Comparison of ENCODE assay signal across 10 cellular contexts in the genomic region with DNA sequence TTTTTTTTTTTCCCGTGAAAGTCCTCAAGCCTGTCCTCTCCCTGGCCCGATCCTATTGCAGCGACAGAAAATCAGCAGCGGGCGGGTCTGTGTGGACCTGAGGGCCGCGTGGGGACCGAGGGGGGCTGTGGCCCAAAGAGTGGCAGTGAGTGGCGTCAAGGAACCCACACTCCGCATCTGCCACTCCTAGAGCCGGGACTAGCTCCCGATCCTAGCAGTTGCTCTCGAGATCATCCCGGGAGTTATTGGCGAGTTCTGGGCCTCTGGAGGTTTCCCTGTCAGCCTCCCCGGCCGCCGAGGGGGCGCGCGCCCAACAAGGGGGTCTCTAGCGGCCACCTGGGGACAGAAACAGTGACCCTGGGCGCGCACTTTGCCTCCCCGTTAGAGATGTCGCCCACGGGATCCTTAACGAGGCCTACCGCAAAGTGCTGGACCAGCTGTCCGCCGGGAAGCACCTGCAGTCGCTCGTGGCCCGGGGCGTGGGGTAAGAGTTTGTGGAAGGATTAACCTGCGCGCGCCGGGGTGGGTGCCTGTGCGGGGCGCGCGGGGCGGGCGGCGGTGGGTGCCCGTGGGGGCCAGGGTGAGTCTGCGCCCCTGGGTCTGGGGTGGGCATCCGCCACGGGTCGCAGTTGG. TPM values are rescaled to one million over a fixed set of nuclear protein-coding genes. Genes with fewer than 3 reads are reported as not detected.
DNase-seq lines count a peak whose midpoint lies in the region; ATAC-seq and TF ChIP-seq lines count a peak whose summit lies in the region.
"Had no signal": no experiment of that assay in that cellular context is flagged by ENCODE, and none has a peak within 500 bp of the region (broad histone marks: within the 10 kb centered on the region; RNA-seq: fewer than 3 reads in every experiment).

No MANE protein-coding gene starts in this region.

- H3K27me3 ChIP-seq in iPS-20b (ENCODE audit: insufficient read depth, low read length): peaks cover 100% of the 10 kb centered on the region

- H3K4me3 Mint-ChIP-seq in activated CD8-positive, alpha-beta T cell treated with anti-CD3 and anti-CD28 coated beads for 36 hours: peak overlapping the region; percentile 41
- H3K4me3 Mint-ChIP-seq in stimulated activated naive B cell treated with anti-CD40 and anti-IgM and Interleukin-4, amounts not matched to agents 10 μg/mL and 1 μg/mL and 100 μg/mL, for 72 hours: peak overlapping the region; percentile 66 to 74

- intact Hi-C loops in activated CD8-positive, alpha-beta T cell treated with anti-CD3 and anti-CD28 coated beads for 36 hours (cut with micrococcal nuclease): no loop called here

- H3K27me3 Mint-ChIP-seq in activated CD8-positive, alpha-beta T cell treated with anti-CD3 and anti-CD28 coated beads for 36 hours: peaks cover 68% of the 10 kb centered on the region
- H3K27me3 Mint-ChIP-seq in stimulated activated naive B cell treated with anti-CD40 and anti-IgM and Interleukin-4, amounts not matched to agents 10 μg/mL and 1 μg/mL and 100 μg/mL, for 72 hours: peaks cover 53 to 73% of the 10 kb centered on the region in 2 donors

- POLR2A ChIA-PET in activated CD8-positive, alpha-beta T cell treated with anti-CD3 and anti-CD28 coated beads for 36 hours (lab: Charles Lee): no interaction called here

- peak in 2 of 3 experiments; percentile 42 to 46 for DNase-seq in NCI-H1417 (lab: John Stamatoyannopoulos, UW)
- DNase-seq in NCI-H1417 treated with DMSO at 0.1 percent for 48 hours (lab: John Stamatoyannopoulos, UW): no peak
- no peak for DNase-seq in activated CD8-positive, alpha-beta T cell treated with anti-CD3 and anti-CD28 coated beads for 36 hours
- no peak for DNase-seq in stimulated activated naive B cell treated with anti-CD40 and anti-IgM and Interleukin-4, amounts not matched to agents 10 μg/mL and 1 μg/mL and 100 μg/mL, for 72 hours
- DNase-seq in stimulated activated CD4-positive, alpha-beta T cell treated with anti-CD3 and anti-CD28 coated beads, Interleukin-2, amount 100 ng/mL, for 48 hours: no peak
- DNase-seq in G401 (ENCODE audit: low spot score): no peak
- no peak for DNase-seq in inferior parietal cortex (ENCODE audit: extremely low spot score)
- DNase-seq: ACHN, nucleus accumbens had no signal

- no peak for TF ChIP-seq CTCF in activated CD8-positive, alpha-beta T cell treated with anti-CD3 and anti-CD28 coated beads for 36 hours (IDR thresholded peaks at IDR 0.05)

- peaks cover 5% of the 10 kb centered on the region; the same call in 1 of the 2 replicates for H3K4me1 ChIP-seq in iPS-20b (ENCODE audit: insufficient read depth, low read length)

- H3K9ac ChIP-seq in iPS-20b (ENCODE audit: low read depth, low read length): no peak overlapping the region

- in situ Hi-C loops in G401 (cut with HindIII; ENCODE audit: low sequenced_read_pairs): no loop called here

- peaks cover 2% of the 10 kb centered on the region for H3K9me3 Mint-ChIP-seq in activated CD8-positive, alpha-beta T cell treated with anti-CD3 and anti-CD28 coated beads for 36 hours
- H3K9me3 Mint-ChIP-seq in stimulated activated naive B cell treated with anti-CD40 and anti-IgM and Interleukin-4, amounts not matched to agents 10 μg/mL and 1 μg/mL and 100 μg/mL, for 72 hours: peaks cover 0 to 2% of the 10 kb centered on the region in 2 donors

- H3K9me3 ChIP-seq in iPS-20b (ENCODE audit: insufficient read depth, low read depth, low read length): peaks cover 3% of the 10 kb centered on the region; the same call in 1 of the 2 replicates

- CTCF ChIA-PET in activated CD8-positive, alpha-beta T cell treated with anti-CD3 and anti-CD28 coated beads for 36 hours (lab: Charles Lee): no interaction called here

- peak overlapping the region; percentile 71; the same call in 1 of the 2 replicates for H3K4me3 ChIP-seq in iPS-20b (ENCODE audit: low read length)

- H3K36me3 ChIP-seq in iPS-20b (ENCODE audit: insufficient read depth, low read depth, low read length): no peaks in the 10 kb centered on the region

- no peak overlapping the region for H3K27ac ChIP-seq in iPS-20b (ENCODE audit: low read length)

- H3K36me3 Mint-ChIP-seq in activated CD8-positive, alpha-beta T cell treated with anti-CD3 and anti-CD28 coated beads for 36 hours (ENCODE audit: low read depth): peaks cover 2% of the 10 kb centered on the region
- H3K36me3 Mint-ChIP-seq in stimulated activated naive B cell treated with anti-CD40 and anti-IgM and Interleukin-4, amounts not matched to agents 10 μg/mL and 1 μg/mL and 100 μg/mL, for 72 hours: peaks cover 0 to 4% of the 10 kb centered on the region in 2 donors

- ATAC-seq in activated CD8-positive, alpha-beta T cell treated with anti-CD3 and anti-CD28 coated beads for 36 hours: no peak
- no peak for ATAC-seq in stimulated activated naive B cell treated with anti-CD40 and anti-IgM and Interleukin-4, amounts not matched to agents 10 μg/mL and 1 μg/mL and 100 μg/mL, for 72 hours (replicated peaks)

- peaks cover 15% of the 10 kb centered on the region for H3K4me1 Mint-ChIP-seq in activated CD8-positive, alpha-beta T cell treated with anti-CD3 and anti-CD28 coated beads for 36 hours (ENCODE audit: low read depth)
- peaks cover 16 to 17% of the 10 kb centered on the region in 2 donors for H3K4me1 Mint-ChIP-seq in stimulated activated naive B cell treated with anti-CD40 and anti-IgM and Interleukin-4, amounts not matched to agents 10 μg/mL and 1 μg/mL and 100 μg/mL, for 72 hours

- no peak overlapping the region for H3K27ac Mint-ChIP-seq in activated CD8-positive, alpha-beta T cell treated with anti-CD3 and anti-CD28 coated beads for 36 hours
- H3K27ac Mint-ChIP-seq in stimulated activated naive B cell treated with anti-CD40 and anti-IgM and Interleukin-4, amounts not matched to agents 10 μg/mL and 1 μg/mL and 100 μg/mL, for 72 hours: peak overlapping the region; percentile 77

RNA-seq across cellular contexts. Expression of gene ADCYAP1, which starts 3.3 kb away (rescaled TPM):
- total RNA-seq in activated CD8-positive, alpha-beta T cell treated with anti-CD3 and anti-CD28 coated beads for 36 hours: not detected
- total RNA-seq in G401 (2014; rRNA removed; shearing (Covaris generic)): 5.0 and 13.9 TPM in 2 replicates

Comparison
In these comparisons a context has a peak if more than half of its experiments do, and no peak if none do; other contexts are left out.
1. DNase-seq: peak in NCI-H1417 (2 of 3); none in NCI-H1417 treated with DMSO at 0.1 percent for 48 hours (single experiment), activated CD8-positive, alpha-beta T cell treated with anti-CD3 and anti-CD28 coated beads for 36 hours (single experiment), stimulated activated naive B cell treated with anti-CD40 and anti-IgM and Interleukin-4, amounts not matched to agents 10 μg/mL and 1 μg/mL and 100 μg/mL, for 72 hours (single experiment), stimulated activated CD4-positive, alpha-beta T cell treated with anti-CD3 and anti-CD28 coated beads, Interleukin-2, amount 100 ng/mL, for 48 hours (0 of 2), G401 (single experiment) and inferior parietal cortex (single experiment).